ENCODE assay signal across 23 cellular contexts in the genomic region with DNA sequence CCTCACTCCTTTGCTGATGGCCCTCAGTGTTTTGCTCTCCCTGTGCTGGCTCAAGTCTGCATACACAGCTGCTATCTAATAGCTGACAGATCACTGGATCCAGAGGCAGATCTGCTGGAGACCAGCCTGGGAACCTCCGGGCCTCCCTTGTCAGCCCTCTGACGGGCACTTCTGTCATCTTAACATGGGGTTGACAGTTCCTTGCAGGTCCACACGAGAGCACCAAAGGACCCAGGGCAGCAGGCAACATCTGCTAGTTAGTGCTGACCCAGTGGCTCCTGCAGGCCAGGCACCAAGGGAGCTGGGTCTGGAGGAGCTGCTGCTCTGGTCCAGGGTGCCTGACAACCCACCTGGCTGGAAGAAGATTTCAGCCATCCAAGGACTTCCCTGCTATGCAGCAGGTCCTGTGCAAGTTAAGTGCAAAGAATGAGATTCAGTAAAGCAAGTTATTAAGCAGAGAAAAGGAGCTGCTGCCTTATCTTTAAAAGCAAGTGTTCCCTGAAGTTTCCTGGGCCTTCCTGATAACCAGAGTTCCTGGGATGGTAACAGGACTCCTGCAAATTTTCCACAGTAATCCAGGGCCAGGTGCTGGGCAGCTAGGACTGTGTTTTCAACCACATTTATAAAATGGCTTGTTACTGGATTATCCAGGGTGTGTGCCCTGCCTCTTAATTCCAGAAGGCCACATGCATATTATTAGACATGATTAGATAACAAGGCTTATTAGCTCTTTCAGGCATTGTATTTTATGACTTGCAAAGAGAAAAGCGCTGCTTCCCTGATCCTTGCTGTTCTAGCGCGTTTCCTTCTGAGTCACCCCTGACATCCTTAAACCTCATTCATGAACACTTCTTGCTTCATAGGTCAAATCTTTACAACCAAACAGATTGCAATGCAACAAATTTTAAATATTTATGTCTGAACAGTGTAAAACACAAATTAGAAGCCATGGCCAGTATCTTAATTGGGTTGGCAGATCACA.
A peak's percentile ranks its signal among the peaks of the same experiment; 100 is the strongest.
DNase-seq lines count a peak whose midpoint lies in the region; ATAC-seq, FAIRE-seq and TF ChIP-seq lines count a peak whose summit lies in the region.
"Had no signal": no experiment of that assay in that cellular context is flagged by ENCODE, and none has a peak within 500 bp of the region (broad histone marks: within the 10 kb centered on the region; RNA-seq: fewer than 3 reads in every experiment).

No MANE protein-coding gene starts in this region.

- CTCF ChIA-PET in HepG2 (lab: Yijun Ruan, JAX; ENCODE audit: low intra/inter-chr PET ratio, low total read pairs), result no interaction called here
- CTCF ChIA-PET in GM12878 (lab: Yijun Ruan, JAX), result interaction anchor here (1.8 kb wide), 1 partner anchor 477 kb away, joined by 5 read pairs; no protein-coding TSS in a partner anchor

- peak; percentile 51 for TF ChIP-seq CTCF in HepG2 (CRISPR knock-in tag; IDR thresholded peaks at IDR 0.05)
- no peak for TF ChIP-seq CTCF in right lobe of liver (IDR thresholded peaks at IDR 0.05)
- no peak for TF ChIP-seq CTCF in GM12878 (IDR thresholded peaks at IDR 0.05 in 2 of 3, conservative IDR thresholded peaks at IDR 0.05 in 1 of 3; ENCODE audit: control insufficient read depth in 2 of 3, extremely low read depth in 1 of 3, insufficient read depth in 1 of 3, low read depth in 3 of 3, low read length in 3 of 3)
- TF ChIP-seq CTCF in foreskin fibroblast (IDR thresholded peaks at IDR 0.05; ENCODE audit: low read depth, low read length), result no peak
- no peak for TF ChIP-seq CTCF in prostate gland (IDR thresholded peaks at IDR 0.05)

- TF ChIP-seq POLR2A in HepG2 (IDR thresholded peaks at IDR 0.05; ENCODE audit: insufficient read depth in 1 of 2, low read depth in 2 of 2, low read length in 2 of 2), result no peak
- TF ChIP-seq POLR2A in right lobe of liver (IDR thresholded peaks at IDR 0.05), result no peak
- no peak for TF ChIP-seq POLR2A in GM12878 (IDR thresholded peaks at IDR 0.05; ENCODE audit: low read depth, low read length)
- TF ChIP-seq POLR2A in prostate gland (IDR thresholded peaks at IDR 0.05), result no peak

- in situ Hi-C loops in HepG2 (cut with HindIII; ENCODE audit: extremely low pct_ligation_motif_present, low pct_unique_long_range_greater_than_20kb) (loop anchor here (10.0 kb wide), 1 partner anchor 210 kb away; a partner anchor contains a TSS), GM12878 (cut with MboI) (loop anchor here (5.0 kb wide), 1 partner anchor 378 kb away; no protein-coding TSS in a partner anchor)

- TF ChIP-seq RAD21 in HepG2 (CRISPR knock-in tag; IDR thresholded peaks at IDR 0.05) (peak; percentile 45), GM12878 (IDR thresholded peaks at IDR 0.05; ENCODE audit: insufficient read depth, low read depth, low read length) (no peak)

- POLR2A ChIA-PET in HepG2 (lab: Yijun Ruan, JAX) (no interaction called here), GM12878 (lab: Charles Lee) (no interaction called here)

- H3K4me1 ChIP-seq in HepG2 (ENCODE audit: insufficient read depth, low read length) (peaks cover 3% of the 10 kb centered on the region; the same call in 1 of the 2 replicates), right lobe of liver (no peaks in the 10 kb centered on the region), GM12878 (ENCODE audit: control insufficient read depth, insufficient read depth, low read length) (no peaks in the 10 kb centered on the region), prostate gland (replicated peaks) (no peaks in the 10 kb centered on the region)

- WGBS in HepG2 (ENCODE audit: low lambda C conversion rate), result 32% methylated on average over 6 of the region's 6 CpGs
- 67% methylated on average over 5 of the region's 6 CpGs for WGBS in right lobe of liver (ENCODE audit: insufficient coverage, low coverage, low lambda C conversion rate, missing lambda C conversion rate)
- WGBS in GM12878 (ENCODE audit: insufficient coverage, insufficient replicate concordance, low lambda C conversion rate, missing lambda C conversion rate), result 53% methylated on average over 6 of the region's 6 CpGs
- WGBS in prostate gland, result 83% methylated on average over 6 of the region's 6 CpGs

- H3K4me3 ChIP-seq in HepG2 (replicated peaks in 1 of 3; ENCODE audit: insufficient read depth in 1 of 3, low read depth in 2 of 3, low read length in 3 of 3) (no peak overlapping the region), right lobe of liver (no peak overlapping the region), GM12878 (no peak overlapping the region), foreskin fibroblast (ENCODE audit: low read depth in 1 of 2, low read length in 2 of 2) (no peak overlapping the region), prostate gland (no peak overlapping the region)
- H3K4me3 ChIP-seq: lower lobe of right lung, ovary had no signal

- TF ChIP-seq EP300 in HepG2 (IDR thresholded peaks at IDR 0.05; ENCODE audit: low read depth in 2 of 2, low read length in 2 of 2) (no peak), HepG2 (CRISPR knock-in tag; IDR thresholded peaks at IDR 0.05; ENCODE audit: borderline replicate concordance) (no peak), GM12878 (IDR thresholded peaks at IDR 0.05; ENCODE audit: borderline replicate concordance in 1 of 2, control insufficient read depth in 1 of 2, low read depth in 2 of 2, low read length in 2 of 2) (no peak)

- ATAC-seq in HepG2 (peak; percentile 91), right lobe of liver (no peak), GM12878 (peak; percentile 25; the same call in 1 of the 3 replicates), HG03442 (IDR thresholded peaks at IDR 0.05; ENCODE audit: unreplicated experiment) (no peak)
- ATAC-seq: lower lobe of right lung; stimulated activated effector memory CD8-positive, alpha-beta T cell treated with anti-CD3 and anti-CD28 coated beads, Interleukin-12 subunit alpha, Interleukin-12 subunit beta, amount 100 ng/mL, for 72 hours had no signal

- H3K9me3 ChIP-seq in HepG2 (ENCODE audit: low read length) (no peaks in the 10 kb centered on the region), right lobe of liver (no peaks in the 10 kb centered on the region), GM12878 (replicated peaks; ENCODE audit: control insufficient read depth, insufficient read depth, low read length) (peaks cover 3% of the 10 kb centered on the region; the same call in 2 of the 3 replicates), prostate gland (no peaks in the 10 kb centered on the region)
- H3K9me3 ChIP-seq: lower lobe of right lung, ovary, SK-N-SH had no signal

- H2AFZ ChIP-seq in HepG2 (ENCODE audit: low read length), result no peak overlapping the region
- no peak overlapping the region for H2AFZ ChIP-seq in GM12878 (ENCODE audit: control insufficient read depth, low read depth, low read length)

- no peaks in the 10 kb centered on the region for H3K36me3 ChIP-seq in HepG2 (replicated peaks in 1 of 2; ENCODE audit: control insufficient read depth in 1 of 2, insufficient read depth in 2 of 2, low read length in 2 of 2)
- H3K36me3 ChIP-seq in right lobe of liver, result no peaks in the 10 kb centered on the region
- no peaks in the 10 kb centered on the region for H3K36me3 ChIP-seq in GM12878 (ENCODE audit: control insufficient read depth in 2 of 2, insufficient read depth in 2 of 2, low read length in 1 of 2)
- no peaks in the 10 kb centered on the region for H3K36me3 ChIP-seq in prostate gland
- H3K36me3 ChIP-seq: lower lobe of right lung, ovary had no signal

- FAIRE-seq in HepG2 (lab: Jason Lieb, UNC) (no peak), GM12878 (lab: Jason Lieb, UNC) (no peak)

- H3K79me2 ChIP-seq in HepG2 (ENCODE audit: insufficient read depth, low read length) (no peaks in the 10 kb centered on the region), GM12878 (ENCODE audit: control insufficient read depth, insufficient read depth, low read length) (no peaks in the 10 kb centered on the region)

- RAD21 ChIA-PET in GM12878 (lab: Charles Lee; ENCODE audit: unreplicated experiment), result interaction anchor here (0.6 to 1.4 kb wide), 2 partner anchors 13 to 477 kb away, joined by 3 read pairs; no protein-coding TSS in a partner anchor

- DNase-seq in HepG2 (ENCODE audit: low spot score) (no peak), right lobe of liver (no peak), GM12878 (ENCODE audit: low read depth, low spot score) (no peak), foreskin fibroblast (peak; percentile 33 to 60), HK-2 (ENCODE audit: unreplicated experiment) (no peak), prostate gland (ENCODE audit: low spot score) (no peak)
- DNase-seq in activated effector memory CD4-positive, alpha-beta T cell treated with Interleukin-2 at 50 U/mL for 16 hours, result no peak
- DNase-seq: activated CD4-positive, alpha-beta memory T cell treated with anti-CD3 and anti-CD28 coated beads, Interleukin-2, amount 10 ng/mL, durations not matched to agents 7 days and 5 days; activated CD4-positive, CD25-positive, alpha-beta regulatory T cell treated with anti-CD3 and anti-CD28 coated beads, Interleukin-2, amount 50 U/mL, for 72 hours; activated CD8-positive, alpha-beta memory T cell treated with anti-CD3 and anti-CD28 coated beads, Interleukin-2, amount 50 U/mL, for 48 hours; aorta; DMS79; GOT3; lower lobe of right lung; NCI-H1105 treated with DMSO at 0.1 percent for 48 hours; NCI-H2029 treated with DMSO at 0.1 percent for 48 hours; NCI-H774; ovary; SK-N-SH; stimulated activated CD4-positive, alpha-beta T cell treated with anti-CD3 and anti-CD28 coated beads, Interleukin-12 subunit alpha, Interleukin-12 subunit beta, amount 100 ng/mL, for 4 hours; stimulated activated CD4-positive, alpha-beta T cell treated with anti-CD3 and anti-CD28 coated beads, Interleukin-4, amount 100 ng/mL, for 1 hour had no signal

- intact Hi-C loops in HepG2 (cut with micrococcal nuclease; ENCODE audit: unreplicated experiment) (no loop called here), right lobe of liver (cut with DNase I) (loop anchor here in 1 of 2 donors (10.0 kb wide), 1 partner anchor 210 kb away; a partner anchor contains a TSS), GM12878 (cut with micrococcal nuclease; ENCODE audit: unreplicated experiment) (no loop called here), prostate gland (cut with DNase I) (no loop called here)

- SMC1A ChIA-PET in GM12878 (lab: Charles Lee; ENCODE audit: uncharacterized antibody, unreplicated experiment), result interaction anchor here (1.5 kb wide), 1 partner anchor 476 kb away, joined by 3 read pairs; no protein-coding TSS in a partner anchor

- H3K27me3 ChIP-seq in HepG2 (ENCODE audit: control insufficient read depth in 1 of 2, insufficient read depth in 2 of 2, low read length in 2 of 2) (peaks cover 2 to 11% of the 10 kb centered on the region in 2 experiments; a peak in 2 of 5 replicates), right lobe of liver (no peaks in the 10 kb centered on the region), GM12878 (replicated peaks in 1 of 2; ENCODE audit: control insufficient read depth in 2 of 2, insufficient read depth in 2 of 2, low read length in 1 of 2) (no peaks in the 10 kb centered on the region), prostate gland (replicated peaks; ENCODE audit: insufficient read depth) (no peaks in the 10 kb centered on the region)
- H3K27me3 ChIP-seq: ovary had no signal

- H3K27ac ChIP-seq in HepG2 (ENCODE audit: extremely low read length, insufficient read depth, low read length), result no peak overlapping the region
- no peak overlapping the region for H3K27ac ChIP-seq in right lobe of liver
- no peak overlapping the region for H3K27ac ChIP-seq in GM12878 (ENCODE audit: control insufficient read depth, insufficient read depth)
- H3K27ac ChIP-seq in prostate gland, result no peak overlapping the region
- H3K27ac ChIP-seq: lower lobe of right lung, ovary had no signal

- H3K9ac ChIP-seq in HepG2 (ENCODE audit: insufficient read depth, low read depth, low read length) (no peak overlapping the region), GM12878 (ENCODE audit: control insufficient read depth, insufficient read depth, low read length) (no peak overlapping the region)
- H3K9ac ChIP-seq: SK-N-SH had no signal

- H3K4me2 ChIP-seq in HepG2 (ENCODE audit: low read depth, low read length), result no peak overlapping the region
- no peak overlapping the region for H3K4me2 ChIP-seq in GM12878 (ENCODE audit: control insufficient read depth, insufficient read depth)
- H3K4me2 ChIP-seq: SK-N-SH had no signal

- H4K20me1 ChIP-seq in HepG2 (ENCODE audit: insufficient read depth, low read length) (no peaks in the 10 kb centered on the region), GM12878 (ENCODE audit: control insufficient read depth, insufficient read depth) (no peaks in the 10 kb centered on the region)

- BruUV-seq in HepG2 (replicated peaks; lab: Mats Ljungman, UMichigan) (no TSS peak), GM12878 (replicated peaks; lab: Mats Ljungman, UMichigan) (no TSS peak)

Comparison
In these comparisons a context has a peak if more than half of its experiments do, and no peak if none do; other contexts are left out.
1. ATAC-seq: peak in HepG2 (single experiment) and GM12878 (single experiment); none in right lobe of liver (0 of 4) and HG03442 (single experiment).
2. DNase-seq: peak in foreskin fibroblast (2 of 2); none in HepG2 (single experiment), right lobe of liver (0 of 3), GM12878 (single experiment), HK-2 (single experiment), activated effector memory CD4-positive, alpha-beta T cell treated with Interleukin-2 at 50 U/mL for 16 hours (single experiment) and prostate gland (single experiment).